ENCODE assay signal across 15 cellular contexts in the genomic region with DNA sequence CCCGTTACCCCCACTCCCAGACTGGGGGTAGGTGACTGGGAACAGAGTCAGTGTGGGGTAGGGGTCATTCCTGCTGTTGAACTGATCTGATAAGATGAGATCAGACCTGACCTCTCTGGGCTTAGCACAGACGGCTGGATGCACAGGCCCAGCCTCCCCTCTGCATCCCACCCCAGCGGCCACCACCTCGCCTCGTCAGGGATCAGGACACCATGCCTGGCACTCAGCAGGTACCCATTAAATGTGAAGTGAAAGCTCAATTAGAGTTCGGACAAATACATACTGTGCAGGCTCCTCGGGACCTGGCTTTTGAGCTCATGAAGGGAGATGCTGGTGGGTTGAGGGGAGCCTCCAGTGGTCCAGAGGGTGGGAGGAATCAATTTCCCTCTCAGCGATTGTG. TPM values are rescaled to one million over a fixed set of nuclear protein-coding genes. Genes with fewer than 3 reads are reported as not detected.
DNase-seq lines count a peak whose midpoint lies in the region; ATAC-seq and TF ChIP-seq lines count a peak whose summit lies in the region.
"Had no signal": no experiment of that assay in that cellular context is flagged by ENCODE, and none has a peak within 500 bp of the region (broad histone marks: within the 10 kb centered on the region; RNA-seq: fewer than 3 reads in every experiment).

No MANE protein-coding gene starts in this region.

- no peak overlapping the region for H3K14ac ChIP-seq in trophoblast cell (ENCODE audit: low read length)

- H3K9me3 ChIP-seq in right atrium auricular region (no peaks in the 10 kb centered on the region), hepatocyte (ENCODE audit: low read depth) (no peaks in the 10 kb centered on the region), trophoblast cell (ENCODE audit: insufficient read depth, low read depth, low read length) (no peaks in the 10 kb centered on the region), uterus (no peaks in the 10 kb centered on the region)
- H3K9me3 ChIP-seq: SJCRH30 had no signal

- no peaks in the 10 kb centered on the region for H3K79me1 ChIP-seq in trophoblast cell (ENCODE audit: low read length)

- H3K27me3 ChIP-seq in right atrium auricular region, result no peaks in the 10 kb centered on the region
- no peaks in the 10 kb centered on the region for H3K27me3 ChIP-seq in hepatocyte
- no peaks in the 10 kb centered on the region for H3K27me3 ChIP-seq in trophoblast cell (ENCODE audit: insufficient read depth, low read length)
- H3K27me3 ChIP-seq in uterus, result no peaks in the 10 kb centered on the region
- H3K27me3 ChIP-seq: SJCRH30 had no signal

- H3K4me3 ChIP-seq in right atrium auricular region, result no peak overlapping the region
- no peak overlapping the region for H3K4me3 ChIP-seq in hepatocyte
- no peak overlapping the region for H3K4me3 ChIP-seq in trophoblast cell (ENCODE audit: low read depth, low read length)
- peak overlapping the region; percentile 22 to 24 for H3K4me3 ChIP-seq in uterus
- H3K4me3 ChIP-seq: SJCRH30 had no signal

- H3K9ac ChIP-seq in trophoblast cell (ENCODE audit: low read length), result no peak overlapping the region

- H2BK12ac ChIP-seq in trophoblast cell (ENCODE audit: low read length), result no peak overlapping the region

- H2AFZ ChIP-seq in hepatocyte, result no peak overlapping the region
- no peak overlapping the region for H2AFZ ChIP-seq in trophoblast cell (ENCODE audit: insufficient read depth, low read length, poor library complexity)

- H3K9me2 ChIP-seq in hepatocyte (replicated peaks; ENCODE audit: insufficient read depth), result no peaks in the 10 kb centered on the region

- H3K18ac ChIP-seq in trophoblast cell (ENCODE audit: low read length), result no peak overlapping the region

- H4K91ac ChIP-seq in trophoblast cell (ENCODE audit: low read depth, low read length), result no peak overlapping the region

- DNase-seq in right atrium auricular region (ENCODE audit: low spot score) (no peak), cardiac septum (ENCODE audit: low spot score) (no peak), hepatocyte (ENCODE audit: low spot score) (no peak), trophoblast cell (no peak), uterus (no peak), NCI-H2227 treated with DMSO at 0.1 percent for 48 hours (lab: John Stamatoyannopoulos, UW) (no peak), NK-92 (lab: John Stamatoyannopoulos, UW; ENCODE audit: unreplicated experiment) (no peak)
- DNase-seq: ACHN; activated T-cell treated with anti-CD3 and anti-CD28 coated beads, Interleukin-2, amount 50 U/mL, for 72 hours; DMS53; NCI-H524; SJCRH30; stimulated activated CD8-positive, alpha-beta memory T cell treated with anti-CD3 and anti-CD28 coated beads, Interleukin-4, amount 100 ng/mL, for 48 hours had no signal

- H3K23ac ChIP-seq in trophoblast cell (ENCODE audit: low read length), result no peak overlapping the region

- H2BK5ac ChIP-seq in trophoblast cell (ENCODE audit: low read depth, low read length, poor library complexity), result no peak overlapping the region

- ATAC-seq in HG03280 (IDR thresholded peaks at IDR 0.05; ENCODE audit: unreplicated experiment), result no peak
- ATAC-seq: activated T-cell treated with anti-CD3 and anti-CD28 coated beads, Interleukin-2, amount 50 U/mL, for 72 hours; left lobe of liver had no signal

- peak overlapping the region; percentile 68 to 81 for H3K27ac ChIP-seq in right atrium auricular region
- H3K27ac ChIP-seq in hepatocyte, result peak overlapping the region; percentile 66
- H3K27ac ChIP-seq in trophoblast cell (ENCODE audit: low read depth, low read length), result no peak overlapping the region
- peak overlapping the region; percentile 94 to 99 for H3K27ac ChIP-seq in uterus
- H3K27ac ChIP-seq: SJCRH30 had no signal

- no peak overlapping the region for H2BK120ac ChIP-seq in trophoblast cell (ENCODE audit: insufficient read depth, low read length, poor library complexity)

- TF ChIP-seq CTCF in right atrium auricular region (IDR thresholded peaks at IDR 0.05) (no peak), hepatocyte (IDR thresholded peaks at IDR 0.05; ENCODE audit: poor library complexity) (no peak), uterus (IDR thresholded peaks at IDR 0.05) (no peak)

- H4K12ac ChIP-seq in trophoblast cell (ENCODE audit: low read depth, low read length), result no peak overlapping the region

- no peak for TF ChIP-seq POLR2A in uterus (IDR thresholded peaks at IDR 0.05)

- H3K4ac ChIP-seq in trophoblast cell (ENCODE audit: low read depth, low read length), result peak overlapping the region; percentile 75

- H3K79me2 ChIP-seq in hepatocyte (peaks cover 91% of the 10 kb centered on the region), trophoblast cell (ENCODE audit: control insufficient read depth, insufficient read depth, low read length, poor library complexity) (peaks cover 25% of the 10 kb centered on the region)

- intact Hi-C loops in cardiac septum (cut with DNase I), result no loop called here
- intact Hi-C loops in uterus (cut with DNase I; ENCODE audit: low total_unique reads), result no loop called here

- no peaks in the 10 kb centered on the region for H4K20me1 ChIP-seq in hepatocyte (ENCODE audit: insufficient read depth, poor library complexity, severe bottlenecking)

- H3K4me2 ChIP-seq in hepatocyte, result peak overlapping the region; percentile 26
- no peak overlapping the region for H3K4me2 ChIP-seq in trophoblast cell (ENCODE audit: low read length)

- H3K4me1 ChIP-seq in right atrium auricular region, result peaks cover 0 to 68% of the 10 kb centered on the region in 2 donors
- H3K4me1 ChIP-seq in hepatocyte (ENCODE audit: insufficient read depth), result peaks cover 51% of the 10 kb centered on the region
- H3K4me1 ChIP-seq in trophoblast cell (ENCODE audit: control insufficient read depth in 1 of 2, insufficient read depth in 2 of 2, low read length in 2 of 2), result peaks cover 13 to 36% of the 10 kb centered on the region in 2 experiments
- H3K4me1 ChIP-seq in uterus, result peaks cover 29 to 58% of the 10 kb centered on the region in 2 donors

- H2AK5ac ChIP-seq in trophoblast cell (ENCODE audit: low read length), result no peak overlapping the region

- 89% methylated on average over 7 of the region's 8 CpGs for WGBS in hepatocyte (ENCODE audit: low lambda C conversion rate, missing lambda C conversion rate)
- WGBS in trophoblast cell (ENCODE audit: extremely low coverage, insufficient coverage, insufficient read length), result no CpG with 5 or more reads among the region's 8 CpGs

- no peaks in the 10 kb centered on the region for H3K36me3 ChIP-seq in right atrium auricular region
- no peaks in the 10 kb centered on the region for H3K36me3 ChIP-seq in hepatocyte (replicated peaks; ENCODE audit: insufficient read depth, low read depth)
- no peaks in the 10 kb centered on the region for H3K36me3 ChIP-seq in trophoblast cell (ENCODE audit: control insufficient read depth in 1 of 2, insufficient read depth in 2 of 2, low read length in 2 of 2)
- no peaks in the 10 kb centered on the region for H3K36me3 ChIP-seq in uterus
- H3K36me3 ChIP-seq: SJCRH30 had no signal

- no peak overlapping the region for H4K8ac ChIP-seq in trophoblast cell (ENCODE audit: low read depth, low read length)

RNA-seq across cellular contexts. Expression of a gene that starts 15.7 kb away (rescaled TPM):
- total RNA-seq in right atrium auricular region (1 to 10 TPM; 7.9 to 8.6 TPM), cardiac septum (17.9 TPM), hepatocyte (11.5 and 11.9 TPM in 2 replicates), uterus (100 to 1,000 TPM in 1 of 4 donors, 10 to 100 TPM in 3; 15.7 to 139 (median 37.9) TPM)
- polyA plus RNA-seq in hepatocyte, result 22.3 and 24.6 TPM in 2 replicates
- polyA plus RNA-seq in trophoblast cell (2013), result 79.8 and 85.3 TPM in 2 replicates

Comparison
In these comparisons a context has a peak if more than half of its experiments do, and no peak if none do; other contexts are left out.
1. H3K4me3 ChIP-seq: peak in uterus (2 of 2); none in right atrium auricular region (0 of 2), hepatocyte (single experiment) and trophoblast cell (single experiment).